10 cellular contexts compared by ENCODE assay signal in the genomic region with DNA sequence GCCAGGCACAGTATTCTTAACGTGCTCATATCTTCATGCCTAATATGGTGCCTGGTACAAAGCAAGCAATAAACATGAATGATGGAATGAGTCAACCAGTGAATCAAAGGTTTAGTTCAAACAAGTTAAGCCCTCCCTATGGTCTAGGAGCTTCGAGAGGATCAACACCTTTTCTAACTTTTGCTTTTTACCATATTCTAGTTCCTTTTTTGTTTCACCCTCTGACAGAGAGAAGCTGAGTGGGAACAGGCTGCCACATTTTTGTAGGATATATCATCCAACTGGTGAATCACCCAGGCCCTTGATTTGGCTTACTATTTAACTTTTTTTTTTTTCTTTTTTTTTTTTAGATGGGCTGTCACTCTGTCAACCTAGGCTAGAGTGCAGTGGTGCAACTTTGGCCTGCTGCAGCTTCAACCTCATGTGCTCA. TPM values are rescaled to one million over a fixed set of nuclear protein-coding genes. Genes with fewer than 3 reads are reported as not detected.
DNase-seq lines count a peak whose midpoint lies in the region; ATAC-seq, FAIRE-seq and TF ChIP-seq lines count a peak whose summit lies in the region.
"Had no signal": no experiment of that assay in that cellular context is flagged by ENCODE, and none has a peak within 500 bp of the region (broad histone marks: within the 10 kb centered on the region; RNA-seq: fewer than 3 reads in every experiment).

No MANE protein-coding gene starts in this region.

- TF ChIP-seq EP300 in HepG2 (IDR thresholded peaks at IDR 0.05; ENCODE audit: low read depth in 2 of 2, low read length in 2 of 2) (no peak), HepG2 (CRISPR knock-in tag; IDR thresholded peaks at IDR 0.05; ENCODE audit: borderline replicate concordance) (no peak)

- intact Hi-C loops in HepG2 (cut with micrococcal nuclease; ENCODE audit: unreplicated experiment) = no loop called here

- no TSS peak for BruUV-seq in HepG2 (replicated peaks; lab: Mats Ljungman, UMichigan)

- DNase-seq in GM04504 (ENCODE audit: low read depth) (peak; percentile 58), SW 1271 (lab: John Stamatoyannopoulos, UW) (peak; percentile 33 to 53), fibroblast of villous mesenchyme (ENCODE audit: low read depth) (peak; percentile 75), smooth muscle cell (lab: John Stamatoyannopoulos, UW; ENCODE audit: unreplicated experiment) (no peak), activated gamma-delta T cell (lab: John Stamatoyannopoulos, UW) (no peak), medulla oblongata (ENCODE audit: extremely low spot score) (no peak), HepG2 (ENCODE audit: low spot score) (no peak)
- DNase-seq in effector CD8-positive, alpha-beta T cell (lab: John Stamatoyannopoulos, UW) = no peak
- DNase-seq: WERI-Rb-1 had no signal

- ATAC-seq in HepG2 = no peak

- H3K4me2 ChIP-seq in smooth muscle cell (peak overlapping the region; percentile 30), HepG2 (ENCODE audit: low read depth, low read length) (no peak overlapping the region)

- H2AFZ ChIP-seq in smooth muscle cell (ENCODE audit: low read depth) = no peak overlapping the region
- no peak overlapping the region for H2AFZ ChIP-seq in HepG2 (ENCODE audit: low read length)

- WGBS in smooth muscle cell (ENCODE audit: low lambda C conversion rate) = 0% methylated on average over 2 of the region's 2 CpGs
- WGBS in HepG2 (ENCODE audit: low lambda C conversion rate) = 0% methylated on average over 2 of the region's 2 CpGs

- H3K9ac ChIP-seq in smooth muscle cell (ENCODE audit: low read depth) = no peak overlapping the region
- H3K9ac ChIP-seq in HepG2 (ENCODE audit: insufficient read depth, low read depth, low read length) = no peak overlapping the region

- POLR2A ChIA-PET in HepG2 (lab: Yijun Ruan, JAX) = no interaction called here

- no peaks in the 10 kb centered on the region for H3K4me1 ChIP-seq in smooth muscle cell (ENCODE audit: low read depth)
- H3K4me1 ChIP-seq in HepG2 (ENCODE audit: insufficient read depth, low read length) = no peaks in the 10 kb centered on the region

- TF ChIP-seq RAD21 in HepG2 (CRISPR knock-in tag; IDR thresholded peaks at IDR 0.05) = no peak

- H3K9me3 ChIP-seq in smooth muscle cell (replicated peaks; ENCODE audit: low read depth) (no peaks in the 10 kb centered on the region), HepG2 (ENCODE audit: low read length) (no peaks in the 10 kb centered on the region)

- TF ChIP-seq CTCF in fibroblast of villous mesenchyme (IDR thresholded peaks at IDR 0.05; ENCODE audit: insufficient read depth, low read depth, low read length) (no peak), smooth muscle cell (IDR thresholded peaks at IDR 0.05; ENCODE audit: borderline replicate concordance, insufficient read depth, poor library complexity, severe bottlenecking) (no peak), HepG2 (CRISPR knock-in tag; IDR thresholded peaks at IDR 0.05) (no peak)

- H3K27me3 ChIP-seq in smooth muscle cell (ENCODE audit: low read depth) (no peaks in the 10 kb centered on the region), HepG2 (ENCODE audit: control insufficient read depth in 1 of 2, insufficient read depth in 2 of 2, low read length in 2 of 2) (no peaks in the 10 kb centered on the region)

- TF ChIP-seq POLR2A in HepG2 (IDR thresholded peaks at IDR 0.05; ENCODE audit: insufficient read depth in 1 of 2, low read depth in 2 of 2, low read length in 2 of 2) = no peak

- FAIRE-seq in HepG2 (lab: Jason Lieb, UNC) = no peak
- FAIRE-seq: endothelial cell of umbilical vein had no signal

- CTCF ChIA-PET in HepG2 (lab: Yijun Ruan, JAX; ENCODE audit: low intra/inter-chr PET ratio, low total read pairs) = no interaction called here

- peaks cover 27% of the 10 kb centered on the region for H3F3A ChIP-seq in smooth muscle cell (ENCODE audit: low read depth)

- peak overlapping the region; percentile 65 for H3K27ac ChIP-seq in smooth muscle cell (ENCODE audit: low read depth)
- H3K27ac ChIP-seq in HepG2 (ENCODE audit: extremely low read length, insufficient read depth, low read length) = no peak overlapping the region
- H3K27ac ChIP-seq: WERI-Rb-1 had no signal

- in situ Hi-C loops in HepG2 (cut with HindIII; ENCODE audit: extremely low pct_ligation_motif_present, low pct_unique_long_range_greater_than_20kb) = no loop called here

- no peaks in the 10 kb centered on the region for H4K20me1 ChIP-seq in smooth muscle cell (ENCODE audit: low read depth)
- H4K20me1 ChIP-seq in HepG2 (ENCODE audit: insufficient read depth, low read length) = no peaks in the 10 kb centered on the region

- no peak overlapping the region for H3K4me3 ChIP-seq in fibroblast of villous mesenchyme (ENCODE audit: low read depth, low read length)
- H3K4me3 ChIP-seq in smooth muscle cell = no peak overlapping the region
- no peak overlapping the region for H3K4me3 ChIP-seq in HepG2 (replicated peaks in 1 of 3; ENCODE audit: insufficient read depth in 1 of 3, low read depth in 2 of 3, low read length in 3 of 3)

- H3K79me2 ChIP-seq in smooth muscle cell (ENCODE audit: low read depth) = no peaks in the 10 kb centered on the region
- H3K79me2 ChIP-seq in HepG2 (ENCODE audit: insufficient read depth, low read length) = no peaks in the 10 kb centered on the region

- H3K36me3 ChIP-seq in smooth muscle cell (ENCODE audit: low read depth) = no peaks in the 10 kb centered on the region
- H3K36me3 ChIP-seq in HepG2 (replicated peaks in 1 of 2; ENCODE audit: control insufficient read depth in 1 of 2, insufficient read depth in 2 of 2, low read length in 2 of 2) = no peaks in the 10 kb centered on the region
- H3K36me3 ChIP-seq: WERI-Rb-1 had no signal

TF ChIP-seq in HepG2, 621 proteins besides CTCF, POLR2A, EP300 and RAD21 (continues in another document):
- no peak for TF ChIP-seq TOPORS (CRISPR knock-in tag; IDR thresholded peaks at IDR 0.05)
- no peak for TF ChIP-seq ZBTB3 (CRISPR knock-in tag; IDR thresholded peaks at IDR 0.05; ENCODE audit: borderline replicate concordance, low read depth)
- TF ChIP-seq ZNF138 (CRISPR knock-in tag; IDR thresholded peaks at IDR 0.05; ENCODE audit: low read depth) = no peak
- TF ChIP-seq, protein P1, sequence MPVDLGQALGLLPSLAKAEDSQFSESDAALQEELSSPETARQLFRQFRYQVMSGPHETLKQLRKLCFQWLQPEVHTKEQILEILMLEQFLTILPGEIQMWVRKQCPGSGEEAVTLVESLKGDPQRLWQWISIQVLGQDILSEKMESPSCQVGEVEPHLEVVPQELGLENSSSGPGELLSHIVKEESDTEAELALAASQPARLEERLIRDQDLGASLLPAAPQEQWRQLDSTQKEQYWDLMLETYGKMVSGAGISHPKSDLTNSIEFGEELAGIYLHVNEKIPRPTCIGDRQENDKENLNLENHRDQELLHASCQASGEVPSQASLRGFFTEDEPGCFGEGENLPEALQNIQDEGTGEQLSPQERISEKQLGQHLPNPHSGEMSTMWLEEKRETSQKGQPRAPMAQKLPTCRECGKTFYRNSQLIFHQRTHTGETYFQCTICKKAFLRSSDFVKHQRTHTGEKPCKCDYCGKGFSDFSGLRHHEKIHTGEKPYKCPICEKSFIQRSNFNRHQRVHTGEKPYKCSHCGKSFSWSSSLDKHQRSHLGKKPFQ (CRISPR knock-in tag; IDR thresholded peaks at IDR 0.05; ENCODE audit: insufficient replicate concordance) = no peak

RNA-seq across cellular contexts. Expression of a gene that starts 39.3 kb away (rescaled TPM):
- 371 and 386 TPM in 2 replicates for total RNA-seq in fibroblast of villous mesenchyme
- total RNA-seq in smooth muscle cell = 563 and 581 TPM in 2 replicates
- polyA plus RNA-seq in smooth muscle cell = 365 and 567 TPM in 2 replicates
- not detected in 2 replicates for total RNA-seq in HepG2 (2016; rRNA removed; fragmentation: Illumina TruSeq; extraction: Trizol)
- not detected in 2 replicates for total RNA-seq in HepG2 (2016; cell fraction: cytosol; rRNA removed; fragmentation: Illumina TruSeq; extraction: Trizol; ENCODE audit: low read depth)
- total RNA-seq in HepG2 (2016; cell fraction: insoluble cytoplasmic fraction; rRNA removed; fragmentation: Illumina TruSeq; extraction: Trizol) = not detected in 2 replicates
- total RNA-seq in HepG2 (2016; cell fraction: membrane; rRNA removed; fragmentation: Illumina TruSeq; extraction: Trizol) = not detected in 2 replicates
- not detected in 2 replicates for total RNA-seq in HepG2 (2016; cell fraction: nucleus; rRNA removed; fragmentation: Illumina TruSeq; extraction: Trizol)
- polyA plus RNA-seq in HepG2 (2011; rRNA removed) = not detected in 2 replicates
- not detected in 2 replicates for polyA plus RNA-seq in HepG2 (2011; cell fraction: cytosol; rRNA removed)
- polyA plus RNA-seq in HepG2 (2011; cell fraction: nucleus; rRNA removed) = not detected in 2 replicates
- not detected in 2 replicates for polyA plus RNA-seq in HepG2 (2012)
- not detected in 2 replicates for polyA plus RNA-seq in HepG2 (2016; cell fraction: cytosol; fragmentation: Illumina TruSeq; extraction: Trizol; ENCODE audit: low read depth)
- polyA plus RNA-seq in HepG2 (2016; cell fraction: insoluble cytoplasmic fraction; fragmentation: Illumina TruSeq; extraction: Trizol; ENCODE audit: low read depth) = not detected in 2 replicates
- not detected in 2 replicates for polyA plus RNA-seq in HepG2 (2016; cell fraction: membrane; fragmentation: Illumina TruSeq; extraction: Trizol; ENCODE audit: low read depth)
- polyA plus RNA-seq in HepG2 (2016; cell fraction: nucleus; fragmentation: Illumina TruSeq; extraction: Trizol; ENCODE audit: insufficient read depth, low read depth) = not detected in 2 replicates
- polyA minus RNA-seq in HepG2 (2011; rRNA and poly(A)+ RNA removed; ENCODE audit: low replicate concordance) = 0.09 TPM in 1 of 2 replicates, not detected in the other
- not detected in 2 replicates for polyA minus RNA-seq in HepG2 (2011; cell fraction: cytosol; rRNA and poly(A)+ RNA removed)
- not detected in 2 replicates for polyA minus RNA-seq in HepG2 (2011; cell fraction: nucleus; rRNA and poly(A)+ RNA removed)
- polyA plus RNA-seq: endothelial cell of umbilical vein had no signal

Comparison
In these comparisons a context has a peak if more than half of its experiments do, and no peak if none do; other contexts are left out.
1. DNase-seq: peak in GM04504 (single experiment), SW 1271 (2 of 2) and fibroblast of villous mesenchyme (single experiment); none in smooth muscle cell (single experiment), activated gamma-delta T cell (single experiment), medulla oblongata (single experiment), HepG2 (single experiment) and effector CD8-positive, alpha-beta T cell (single experiment).
2. RNA of a gene that starts 39.3 kb away (total RNA-seq): 563 to 581 TPM in smooth muscle cell and 371 to 386 TPM in fibroblast of villous mesenchyme; not detected in HepG2; every median in the first group is over 100 times any median in the second.